ENCODE assay signal across 1 cellular context in the genomic region with DNA sequence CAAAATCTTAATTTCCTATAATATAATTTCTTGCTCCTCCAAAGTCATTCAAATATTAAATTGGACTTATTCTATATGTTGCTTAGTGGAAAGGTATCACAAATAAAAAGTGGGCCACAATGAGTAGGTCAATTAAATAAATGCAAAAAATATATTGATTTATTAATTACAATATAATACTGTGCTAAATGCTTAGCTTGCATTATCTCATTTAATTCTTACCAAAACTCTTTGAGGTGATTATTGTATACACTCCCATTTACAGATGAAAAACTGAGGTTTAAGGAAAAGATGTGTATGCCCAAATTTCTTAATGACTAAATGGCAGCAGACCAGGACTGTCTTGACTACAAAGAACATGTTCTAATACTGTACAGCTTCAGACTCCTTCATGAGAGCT.
TF ChIP-seq lines count a peak whose summit lies in the region.

No MANE protein-coding gene starts in this region.

TF ChIP-seq in A549, 52 proteins besides CTCF, POLR2A, EP300 and RAD21 (continued from another document):
- TF ChIP-seq, protein P1, sequence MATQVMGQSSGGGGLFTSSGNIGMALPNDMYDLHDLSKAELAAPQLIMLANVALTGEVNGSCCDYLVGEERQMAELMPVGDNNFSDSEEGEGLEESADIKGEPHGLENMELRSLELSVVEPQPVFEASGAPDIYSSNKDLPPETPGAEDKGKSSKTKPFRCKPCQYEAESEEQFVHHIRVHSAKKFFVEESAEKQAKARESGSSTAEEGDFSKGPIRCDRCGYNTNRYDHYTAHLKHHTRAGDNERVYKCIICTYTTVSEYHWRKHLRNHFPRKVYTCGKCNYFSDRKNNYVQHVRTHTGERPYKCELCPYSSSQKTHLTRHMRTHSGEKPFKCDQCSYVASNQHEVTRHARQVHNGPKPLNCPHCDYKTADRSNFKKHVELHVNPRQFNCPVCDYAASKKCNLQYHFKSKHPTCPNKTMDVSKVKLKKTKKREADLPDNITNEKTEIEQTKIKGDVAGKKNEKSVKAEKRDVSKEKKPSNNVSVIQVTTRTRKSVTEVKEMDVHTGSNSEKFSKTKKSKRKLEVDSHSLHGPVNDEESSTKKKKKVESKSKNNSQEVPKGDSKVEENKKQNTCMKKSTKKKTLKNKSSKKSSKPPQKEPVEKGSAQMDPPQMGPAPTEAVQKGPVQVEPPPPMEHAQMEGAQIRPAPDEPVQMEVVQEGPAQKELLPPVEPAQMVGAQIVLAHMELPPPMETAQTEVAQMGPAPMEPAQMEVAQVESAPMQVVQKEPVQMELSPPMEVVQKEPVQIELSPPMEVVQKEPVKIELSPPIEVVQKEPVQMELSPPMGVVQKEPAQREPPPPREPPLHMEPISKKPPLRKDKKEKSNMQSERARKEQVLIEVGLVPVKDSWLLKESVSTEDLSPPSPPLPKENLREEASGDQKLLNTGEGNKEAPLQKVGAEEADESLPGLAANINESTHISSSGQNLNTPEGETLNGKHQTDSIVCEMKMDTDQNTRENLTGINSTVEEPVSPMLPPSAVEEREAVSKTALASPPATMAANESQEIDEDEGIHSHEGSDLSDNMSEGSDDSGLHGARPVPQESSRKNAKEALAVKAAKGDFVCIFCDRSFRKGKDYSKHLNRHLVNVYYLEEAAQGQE (IDR thresholded peaks at IDR 0.05) = no peak
- TF ChIP-seq MAFK (IDR thresholded peaks at IDR 0.05; ENCODE audit: partially characterized antibody) = peak; percentile 74
- no peak for TF ChIP-seq JUN (IDR thresholded peaks at IDR 0.05)
TF ChIP-seq in A549: peak in this region for 1.
